20 cellular contexts compared by ENCODE assay signal in the genomic region with DNA sequence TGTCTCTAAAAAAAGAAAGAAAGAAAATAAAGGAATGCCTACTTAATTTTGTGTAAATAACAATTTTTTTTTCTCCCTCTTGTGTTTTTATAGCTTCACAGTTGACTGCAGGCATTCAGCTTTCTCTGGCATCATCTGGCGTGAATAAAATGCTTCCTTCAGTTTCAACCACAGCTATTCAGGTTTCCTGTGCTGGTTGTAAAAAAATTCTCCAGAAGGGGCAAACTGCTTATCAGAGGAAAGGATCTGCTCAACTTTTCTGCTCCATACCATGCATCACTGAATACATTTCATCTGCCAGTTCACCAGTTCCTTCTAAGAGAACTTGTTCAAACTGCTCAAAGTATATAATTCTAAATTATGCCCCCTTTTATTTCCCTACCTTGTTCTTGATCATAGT. TPM values are rescaled to one million over a fixed set of nuclear protein-coding genes. Genes with fewer than 3 reads are reported as not detected.
A peak's percentile ranks its signal among the peaks of the same experiment; 100 is the strongest.
DNase-seq lines count a peak whose midpoint lies in the region; ATAC-seq, FAIRE-seq and TF ChIP-seq lines count a peak whose summit lies in the region.
"Had no signal": no experiment of that assay in that cellular context is flagged by ENCODE, and none has a peak within 500 bp of the region (broad histone marks: within the 10 kb centered on the region; RNA-seq: fewer than 3 reads in every experiment).

No MANE protein-coding gene starts in this region.

- no peaks in the 10 kb centered on the region for H3K9me3 ChIP-seq in KOPT-K1 (ENCODE audit: insufficient read depth, low read length, poor library complexity, severe bottlenecking)
- H3K9me3 ChIP-seq in Caco-2 = no peaks in the 10 kb centered on the region
- H3K9me3 ChIP-seq in pancreas = no peaks in the 10 kb centered on the region
- H3K9me3 ChIP-seq: prostate gland, SJSA1 had no signal

- TF ChIP-seq CTCF in astrocyte of the spinal cord (IDR thresholded peaks at IDR 0.05; ENCODE audit: low read depth, low read length) (no peak), Caco-2 (IDR thresholded peaks at IDR 0.05; ENCODE audit: insufficient read depth in 1 of 2, low read depth in 1 of 2, low read length in 1 of 2, severe bottlenecking in 1 of 2, unreplicated experiment in 1 of 2) (no peak), pancreas (IDR thresholded peaks at IDR 0.05) (no peak)

- no peak for DNase-seq in activated CD4-positive, alpha-beta T cell treated with anti-CD3 and anti-CD28 coated beads for 36 hours
- no peak for DNase-seq in activated CD4-positive, alpha-beta T cell treated with anti-CD3 and anti-CD28 coated beads, Interleukin-2, amount 10 ng/mL, durations not matched to agents 24 days and 14 days
- DNase-seq in astrocyte of the spinal cord (ENCODE audit: low read depth, low spot score) (peak; percentile 45), Caco-2 (no peak), pancreas (no peak)
- DNase-seq in stimulated activated effector memory CD8-positive, alpha-beta T cell treated with anti-CD3 and anti-CD28 coated beads, Interleukin-12 subunit alpha, Interleukin-12 subunit beta, amount 100 ng/mL, for 72 hours (ENCODE audit: low spot score in 2 of 2) = no peak
- DNase-seq: 8988T; activated CD8-positive, alpha-beta memory T cell treated with anti-CD3 and anti-CD28 coated beads for 24 hours; effector CD4-positive, alpha-beta T cell; natural killer cell; NCI-H1417; NCI-H345 had no signal

- peaks cover 8% of the 10 kb centered on the region for H3K4me1 Mint-ChIP-seq in activated CD4-positive, alpha-beta T cell treated with anti-CD3 and anti-CD28 coated beads for 36 hours
- peaks cover 4% of the 10 kb centered on the region for H3K4me1 Mint-ChIP-seq in activated CD4-positive, alpha-beta T cell treated with anti-CD3 and anti-CD28 coated beads, Interleukin-2, amount 10 ng/mL, durations not matched to agents 24 days and 14 days
- peaks cover 10% of the 10 kb centered on the region for H3K4me1 Mint-ChIP-seq in stimulated activated effector memory CD8-positive, alpha-beta T cell treated with anti-CD3 and anti-CD28 coated beads, Interleukin-12 subunit alpha, Interleukin-12 subunit beta, amount 100 ng/mL, for 72 hours
- H3K4me1 Mint-ChIP-seq in Caco-2 (ENCODE audit: low read depth, unreplicated experiment) = no peaks in the 10 kb centered on the region

- H3K9me3 Mint-ChIP-seq in activated CD4-positive, alpha-beta T cell treated with anti-CD3 and anti-CD28 coated beads for 36 hours (ENCODE audit: low read depth) = no peaks in the 10 kb centered on the region
- H3K9me3 Mint-ChIP-seq in activated CD4-positive, alpha-beta T cell treated with anti-CD3 and anti-CD28 coated beads, Interleukin-2, amount 10 ng/mL, durations not matched to agents 24 days and 14 days = no peaks in the 10 kb centered on the region
- H3K9me3 Mint-ChIP-seq in stimulated activated effector memory CD8-positive, alpha-beta T cell treated with anti-CD3 and anti-CD28 coated beads, Interleukin-12 subunit alpha, Interleukin-12 subunit beta, amount 100 ng/mL, for 72 hours = no peaks in the 10 kb centered on the region
- no peaks in the 10 kb centered on the region for H3K9me3 Mint-ChIP-seq in Caco-2 (ENCODE audit: unreplicated experiment)
- H3K9me3 Mint-ChIP-seq: natural killer cell had no signal

- intact Hi-C loops in activated CD4-positive, alpha-beta T cell treated with anti-CD3 and anti-CD28 coated beads for 36 hours (cut with DNase I, micrococcal nuclease) = no loop called here
- intact Hi-C loops in activated CD4-positive, alpha-beta T cell treated with anti-CD3 and anti-CD28 coated beads, Interleukin-2, amount 10 ng/mL, durations not matched to agents 24 days and 14 days (cut with micrococcal nuclease) = no loop called here
- intact Hi-C loops in Caco-2 (cut with micrococcal nuclease; ENCODE audit: unreplicated experiment) = no loop called here
- intact Hi-C loops in pancreas (cut with DNase I) = no loop called here

- H3K27ac ChIP-seq in KOPT-K1 (ENCODE audit: low read depth, low read length, poor library complexity, severe bottlenecking) = peak overlapping the region; percentile 41
- H3K27ac ChIP-seq in pancreas = no peak overlapping the region
- H3K27ac ChIP-seq: prostate gland, SJSA1 had no signal

- no TSS peak for BruUV-seq in Caco-2 (replicated peaks; lab: Mats Ljungman, UMichigan)

- H3K4me3 Mint-ChIP-seq in activated CD4-positive, alpha-beta T cell treated with anti-CD3 and anti-CD28 coated beads for 36 hours = no peak overlapping the region
- no peak overlapping the region for H3K4me3 Mint-ChIP-seq in activated CD4-positive, alpha-beta T cell treated with anti-CD3 and anti-CD28 coated beads, Interleukin-2, amount 10 ng/mL, durations not matched to agents 24 days and 14 days
- H3K4me3 Mint-ChIP-seq in stimulated activated effector memory CD8-positive, alpha-beta T cell treated with anti-CD3 and anti-CD28 coated beads, Interleukin-12 subunit alpha, Interleukin-12 subunit beta, amount 100 ng/mL, for 72 hours = no peak overlapping the region
- no peak overlapping the region for H3K4me3 Mint-ChIP-seq in Caco-2 (ENCODE audit: unreplicated experiment)
- H3K4me3 Mint-ChIP-seq: natural killer cell had no signal

- no peak overlapping the region for H3K27ac Mint-ChIP-seq in activated CD4-positive, alpha-beta T cell treated with anti-CD3 and anti-CD28 coated beads for 36 hours
- H3K27ac Mint-ChIP-seq in activated CD4-positive, alpha-beta T cell treated with anti-CD3 and anti-CD28 coated beads, Interleukin-2, amount 10 ng/mL, durations not matched to agents 24 days and 14 days = no peak overlapping the region
- H3K27ac Mint-ChIP-seq in stimulated activated effector memory CD8-positive, alpha-beta T cell treated with anti-CD3 and anti-CD28 coated beads, Interleukin-12 subunit alpha, Interleukin-12 subunit beta, amount 100 ng/mL, for 72 hours = peak overlapping the region; percentile 74
- H3K27ac Mint-ChIP-seq in Caco-2 (ENCODE audit: unreplicated experiment) = no peak overlapping the region

- 0 to 40% methylated on average over 1 of the region's 1 CpG for WGBS in pancreas, 2 donors

- H3K27me3 Mint-ChIP-seq in activated CD4-positive, alpha-beta T cell treated with anti-CD3 and anti-CD28 coated beads for 36 hours = no peaks in the 10 kb centered on the region
- H3K27me3 Mint-ChIP-seq in activated CD4-positive, alpha-beta T cell treated with anti-CD3 and anti-CD28 coated beads, Interleukin-2, amount 10 ng/mL, durations not matched to agents 24 days and 14 days = no peaks in the 10 kb centered on the region
- H3K27me3 Mint-ChIP-seq in Caco-2 (ENCODE audit: insufficient read depth, unreplicated experiment) = no peaks in the 10 kb centered on the region

- H3K27me3 ChIP-seq in Caco-2 (replicated peaks; ENCODE audit: control insufficient read depth, insufficient read depth, low read length) (no peaks in the 10 kb centered on the region), pancreas (no peaks in the 10 kb centered on the region)
- H3K27me3 ChIP-seq: SJSA1 had no signal

- H3K4me1 ChIP-seq in Caco-2 (no peaks in the 10 kb centered on the region), pancreas (no peaks in the 10 kb centered on the region)
- H3K4me1 ChIP-seq: prostate gland, SJSA1 had no signal

- peaks cover 9% of the 10 kb centered on the region for H3K36me3 Mint-ChIP-seq in activated CD4-positive, alpha-beta T cell treated with anti-CD3 and anti-CD28 coated beads for 36 hours (ENCODE audit: low read depth)
- H3K36me3 Mint-ChIP-seq in activated CD4-positive, alpha-beta T cell treated with anti-CD3 and anti-CD28 coated beads, Interleukin-2, amount 10 ng/mL, durations not matched to agents 24 days and 14 days (ENCODE audit: low read depth) = peaks cover 31% of the 10 kb centered on the region
- peaks cover 57% of the 10 kb centered on the region for H3K36me3 Mint-ChIP-seq in stimulated activated effector memory CD8-positive, alpha-beta T cell treated with anti-CD3 and anti-CD28 coated beads, Interleukin-12 subunit alpha, Interleukin-12 subunit beta, amount 100 ng/mL, for 72 hours
- peaks cover 43% of the 10 kb centered on the region for H3K36me3 Mint-ChIP-seq in Caco-2 (ENCODE audit: insufficient read depth, unreplicated experiment)

- in situ Hi-C loops in astrocyte of the spinal cord (cut with HindIII; ENCODE audit: low sequenced_read_pairs) = no loop called here

- peak; percentile 23 for ATAC-seq in activated CD4-positive, alpha-beta T cell treated with anti-CD3 and anti-CD28 coated beads for 36 hours
- ATAC-seq in stimulated activated effector memory CD8-positive, alpha-beta T cell treated with anti-CD3 and anti-CD28 coated beads, Interleukin-12 subunit alpha, Interleukin-12 subunit beta, amount 100 ng/mL, for 72 hours = no peak
- ATAC-seq in pancreas (no peak), HG03159 (IDR thresholded peaks at IDR 0.05; ENCODE audit: unreplicated experiment) (no peak)
- ATAC-seq: HepG2, natural killer cell had no signal

- no peak for FAIRE-seq in pancreas (lab: Jason Lieb, UNC)
- FAIRE-seq: D721Med, H1, HepG2 had no signal

- CTCF ChIA-PET in activated CD4-positive, alpha-beta T cell treated with anti-CD3 and anti-CD28 coated beads for 36 hours (lab: Charles Lee) = interaction anchor here (0.9 kb wide), 1 partner anchor 18 kb away, joined by 9 read pairs; the partner anchor contains the start of gene ZMYM1
- CTCF ChIA-PET in Caco-2 (lab: Charles Lee) = no interaction called here

- H3K36me3 ChIP-seq in KOPT-K1 (ENCODE audit: insufficient read depth, low read length) = peaks cover 95% of the 10 kb centered on the region
- H3K36me3 ChIP-seq in Caco-2 (ENCODE audit: control insufficient read depth, insufficient read depth, low read length) = no peaks in the 10 kb centered on the region; the same call in 1 of the 2 replicates
- H3K36me3 ChIP-seq in pancreas = peaks cover 0 to 31% (median 10%) of the 10 kb centered on the region in 3 donors

- H3K4me3 ChIP-seq in astrocyte of the spinal cord (ENCODE audit: low read depth, low read length) (no peak overlapping the region), Caco-2 (ENCODE audit: low read depth, low read length) (no peak overlapping the region), pancreas (no peak overlapping the region)
- H3K4me3 ChIP-seq: lung, prostate gland, SJSA1 had no signal

- POLR2A ChIA-PET in activated CD4-positive, alpha-beta T cell treated with anti-CD3 and anti-CD28 coated beads for 36 hours (lab: Charles Lee) = no interaction called here
- POLR2A ChIA-PET in Caco-2 (lab: Charles Lee) = no interaction called here

RNA-seq across cellular contexts. Expression of gene ZMYM1, which starts 18.0 kb away (rescaled TPM):
- 1 to 10 TPM; 3.3 to 5.7 TPM for total RNA-seq in activated CD4-positive, alpha-beta T cell treated with anti-CD3 and anti-CD28 coated beads for 36 hours
- total RNA-seq in activated CD4-positive, alpha-beta T cell treated with anti-CD3 and anti-CD28 coated beads, Interleukin-2, amount 10 ng/mL, durations not matched to agents 24 days and 14 days = 2.8 and 5.7 TPM in 2 replicates
- total RNA-seq in Caco-2 (2022) = 14.0 and 15.7 TPM in 2 replicates
- total RNA-seq in pancreas = 10 to 100 TPM in 1 of 6 donors, 1 to 10 TPM in 5; 2.5 to 10.1 (median 5.7) TPM
- polyA plus RNA-seq in pancreas = 1 to 10 TPM; 3.1 to 3.6 TPM
